In genomic region chr4:37890501-37891220, GRCh38 we compare ENCODE assay signal across 8 cellular contexts. TPM values are rescaled to one million over a fixed set of nuclear protein-coding genes. Genes with fewer than 3 reads are reported as not detected.
DNase-seq lines count a peak whose midpoint lies in the region; ATAC-seq and TF ChIP-seq lines count a peak whose summit lies in the region.

TBC1D1 (plus strand) TSS chr4:37891084; CDS start chr4:37902096, 11,012 bp downstream.

- CTCF ChIA-PET in BJ (lab: Yijun Ruan, JAX), result interaction anchor here (0.8 to 1.4 kb wide), 3 partner anchors 116 to 145 kb away, joined by 3 read pairs; no protein-coding TSS in a partner anchor

- TF ChIP-seq CTCF in BJ (IDR thresholded peaks at IDR 0.05; ENCODE audit: insufficient read depth, low read depth, low read length) (no peak), heart right ventricle (IDR thresholded peaks at IDR 0.05) (peak in 7 of 9 donors; percentile 7 to 60 (median 34)), prostate gland (IDR thresholded peaks at IDR 0.05) (peak in 3 of 4 experiments; percentile 59 to 64 (median 64))

- no peaks in the 10 kb centered on the region for H3K9me3 ChIP-seq in heart right ventricle
- H3K9me3 ChIP-seq in prostate gland, result no peaks in the 10 kb centered on the region

- H3K4me3 ChIP-seq in BJ (ENCODE audit: low read depth, low read length) (peak within 1 kb of the TSS; percentile 63), heart right ventricle (peak within 1 kb of the TSS; percentile 65 to 96 (median 88)), prostate gland (peak within 1 kb of the TSS; percentile 86 to 93)

- H3K36me3 ChIP-seq in BJ (ENCODE audit: control insufficient read depth, insufficient read depth, low read length), result no peaks in the 10 kb centered on the region
- no peaks in the 10 kb centered on the region for H3K36me3 ChIP-seq in heart right ventricle
- no peaks in the 10 kb centered on the region for H3K36me3 ChIP-seq in prostate gland

- H3K27me3 ChIP-seq in BJ (ENCODE audit: control insufficient read depth, insufficient read depth, low read length) (peaks cover 30% of the 10 kb centered on the region), heart right ventricle (no peaks in the 10 kb centered on the region), prostate gland (replicated peaks; ENCODE audit: insufficient read depth) (no peaks in the 10 kb centered on the region)

- H3K27ac ChIP-seq in heart right ventricle (peak within 1 kb of the TSS; percentile 85 to 95 (median 91)), prostate gland (peak within 1 kb of the TSS; percentile 81 to 90)

- peak; percentile 30 for TF ChIP-seq POLR2A in Raji (IDR thresholded peaks at IDR 0.05; ENCODE audit: insufficient read depth, low read depth, low read length)
- TF ChIP-seq POLR2A in prostate gland (IDR thresholded peaks at IDR 0.05), result peak; percentile 54

- DNase-seq in BJ (ENCODE audit: low read depth), result no peak
- peak; percentile 9 for DNase-seq in GM19240 (ENCODE audit: insufficient read length, low spot score)
- peak; percentile 47 for DNase-seq in activated naive CD4-positive, alpha-beta T cell treated with anti-CD3 and anti-CD28 coated beads, Interleukin-2, amount 50 U/mL, for 16 hours
- peak; percentile 74 to 80 for DNase-seq in heart right ventricle
- peak; percentile 74 for DNase-seq in prostate gland (ENCODE audit: low spot score)
- no peak for DNase-seq in NCI-H1694 (lab: John Stamatoyannopoulos, UW)

- intact Hi-C loops in heart right ventricle (cut with DNase I), result loop anchor here in 9 of 10 donors (2.0 to 10.0 kb wide), 14 partner anchors 63 to 226 kb away; partner anchors contain the start of gene PGM2 (in 4 of the 9)
- intact Hi-C loops in prostate gland (cut with DNase I), result loop anchor here (2.0 to 10.0 kb wide), 4 partner anchors 64 to 286 kb away; partner anchors contain the start of gene PGM2

- 0 to 1% methylated on average over 56 to 63 of the region's 63 CpGs for WGBS in heart right ventricle, 2 donors
- 0% methylated on average over 53 of the region's 63 CpGs for WGBS in prostate gland

- ATAC-seq in HG03442 (IDR thresholded peaks at IDR 0.05; ENCODE audit: unreplicated experiment) (peak; percentile 29), heart right ventricle (peak; percentile 77 to 95 (median 90))

- peaks cover 0 to 49% (median 18%) of the 10 kb centered on the region in 9 donors for H3K4me1 ChIP-seq in heart right ventricle
- no peaks in the 10 kb centered on the region for H3K4me1 ChIP-seq in prostate gland (replicated peaks)

- POLR2A ChIA-PET in BJ (lab: Charles Lee), result no interaction called here

RNA-seq across cellular contexts. Expression of gene TBC1D1, which starts in this region (rescaled TPM):
- polyA plus RNA-seq in BJ (2011; rRNA removed), result 46.1 and 51.0 TPM in 2 replicates
- 47.5 and 58.1 TPM in 2 replicates for polyA minus RNA-seq in BJ (2011; rRNA and poly(A)+ RNA removed)
- 100 to 1,000 TPM in 7 of 10 donors, 10 to 100 TPM in 3; 85.4 to 153 (median 104) TPM for total RNA-seq in heart right ventricle
- polyA plus RNA-seq in heart right ventricle, result 100 to 1,000 TPM; 109 to 119 TPM
- total RNA-seq in prostate gland, result 100 to 1,000 TPM in 1 of 2 donors, 10 to 100 TPM in 1; 49.8 to 129 TPM

Comparison
In these comparisons a context has a peak if more than half of its experiments do, and no peak if none do; other contexts are left out.
1. DNase-seq: peak in GM19240 (single experiment), activated naive CD4-positive, alpha-beta T cell treated with anti-CD3 and anti-CD28 coated beads, Interleukin-2, amount 50 U/mL, for 16 hours (single experiment), heart right ventricle (2 of 2) and prostate gland (single experiment); none in BJ (single experiment) and NCI-H1694 (single experiment).
2. Peak in every context shown above with its lines, with median percentiles within 50 percentile points of each other: H3K4me3 ChIP-seq.